ENCODE assay signal across 15 cellular contexts in genomic region chr22:46370584-46371373, GRCh38. TPM values are rescaled to one million over a fixed set of nuclear protein-coding genes. Genes with fewer than 3 reads are reported as not detected.
DNase-seq lines count a peak whose midpoint lies in the region; ATAC-seq and TF ChIP-seq lines count a peak whose summit lies in the region.
"Had no signal": no experiment of that assay in that cellular context is flagged by ENCODE, and none has a peak within 500 bp of the region (broad histone marks: within the 10 kb centered on the region; RNA-seq: fewer than 3 reads in every experiment).

No MANE protein-coding gene starts in this region.

- H3K4me1 ChIP-seq in endodermal cell (ENCODE audit: control insufficient read depth, insufficient read depth, low read length) (peaks cover 4% of the 10 kb centered on the region), uterus (no peaks in the 10 kb centered on the region), tibial artery (no peaks in the 10 kb centered on the region)

- POLR2A ChIA-PET in activated CD4-positive, alpha-beta T cell treated with anti-CD3 and anti-CD28 coated beads, Interleukin-2, amount 10 ng/mL, durations not matched to agents 7 days and 5 days (lab: Charles Lee): interaction anchor here (0.7 kb wide), 1 partner anchor 74 kb away, joined by 3 read pairs; the partner anchor contains the start of gene GTSE1
- POLR2A ChIA-PET in T-cell (lab: Charles Lee): no interaction called here

- H3K9ac ChIP-seq in endodermal cell (ENCODE audit: extremely low read depth, low read length, poor library complexity, severe bottlenecking): no peak overlapping the region

- no peak overlapping the region for H3K4me3 ChIP-seq in endodermal cell (ENCODE audit: low read length)
- no peak overlapping the region for H3K4me3 ChIP-seq in uterus
- H3K4me3 ChIP-seq in tibial artery: no peak overlapping the region

- ATAC-seq in T-cell (replicated peaks in 1 of 4) (peak; percentile 62 to 77 (median 71)), GM18511 (IDR thresholded peaks at IDR 0.05; ENCODE audit: unreplicated experiment) (no peak)
- ATAC-seq: PC-3, sciatic nerve had no signal

- H3K4me1 Mint-ChIP-seq in activated CD4-positive, alpha-beta T cell treated with anti-CD3 and anti-CD28 coated beads, Interleukin-2, amount 10 ng/mL, durations not matched to agents 7 days and 5 days: peaks cover 30% of the 10 kb centered on the region
- peaks cover 36 to 51% (median 50%) of the 10 kb centered on the region in 3 donors for H3K4me1 Mint-ChIP-seq in T-cell
- peaks cover 7% of the 10 kb centered on the region for H3K4me1 Mint-ChIP-seq in endodermal cell

- TF ChIP-seq CTCF in endodermal cell (conservative IDR thresholded peaks at IDR 0.05) (peak; percentile 13), uterus (IDR thresholded peaks at IDR 0.05) (no peak), tibial artery (IDR thresholded peaks at IDR 0.05) (no peak)

- peaks cover 2% of the 10 kb centered on the region for H3K9me3 Mint-ChIP-seq in activated CD4-positive, alpha-beta T cell treated with anti-CD3 and anti-CD28 coated beads, Interleukin-2, amount 10 ng/mL, durations not matched to agents 7 days and 5 days
- peaks cover 1 to 6% (median 2%) of the 10 kb centered on the region in 3 donors for H3K9me3 Mint-ChIP-seq in T-cell
- H3K9me3 Mint-ChIP-seq in endodermal cell: peaks cover 2% of the 10 kb centered on the region

- intact Hi-C loops in uterus (cut with DNase I; ENCODE audit: low total_unique reads) (no loop called here), tibial artery (cut with DNase I; ENCODE audit: low total_unique reads) (no loop called here)

- H3K27ac ChIP-seq in endodermal cell (ENCODE audit: low read depth, low read length) (no peak overlapping the region), uterus (no peak overlapping the region), tibial artery (no peak overlapping the region)
- H3K27ac ChIP-seq: epithelial cell of prostate had no signal

- H3K36me3 Mint-ChIP-seq in activated CD4-positive, alpha-beta T cell treated with anti-CD3 and anti-CD28 coated beads, Interleukin-2, amount 10 ng/mL, durations not matched to agents 7 days and 5 days (ENCODE audit: low read depth): no peaks in the 10 kb centered on the region
- H3K36me3 Mint-ChIP-seq in T-cell (no peaks in the 10 kb centered on the region), endodermal cell (ENCODE audit: low read depth) (peaks cover 22% of the 10 kb centered on the region)

- CTCF ChIA-PET in activated CD4-positive, alpha-beta T cell treated with anti-CD3 and anti-CD28 coated beads, Interleukin-2, amount 10 ng/mL, durations not matched to agents 7 days and 5 days (lab: Charles Lee): no interaction called here
- CTCF ChIA-PET in T-cell (lab: Charles Lee): no interaction called here

- no peak for TF ChIP-seq POLR2A in uterus (IDR thresholded peaks at IDR 0.05)

- H3K36me3 ChIP-seq in endodermal cell (ENCODE audit: control insufficient read depth, insufficient read depth, low read length): peaks cover 3% of the 10 kb centered on the region
- no peaks in the 10 kb centered on the region for H3K36me3 ChIP-seq in uterus
- peaks cover 0 to 14% (median 0%) of the 10 kb centered on the region in 3 donors for H3K36me3 ChIP-seq in tibial artery

- peaks cover 2% of the 10 kb centered on the region for H3K27me3 Mint-ChIP-seq in activated CD4-positive, alpha-beta T cell treated with anti-CD3 and anti-CD28 coated beads, Interleukin-2, amount 10 ng/mL, durations not matched to agents 7 days and 5 days
- H3K27me3 Mint-ChIP-seq in T-cell (peaks cover 9 to 19% of the 10 kb centered on the region in 2 donors), endodermal cell (ENCODE audit: insufficient read depth) (no peaks in the 10 kb centered on the region)

- peak overlapping the region; percentile 69 for H3K27ac Mint-ChIP-seq in activated CD4-positive, alpha-beta T cell treated with anti-CD3 and anti-CD28 coated beads, Interleukin-2, amount 10 ng/mL, durations not matched to agents 7 days and 5 days
- H3K27ac Mint-ChIP-seq in T-cell (peak overlapping the region; percentile 84 to 85), endodermal cell (no peak overlapping the region)
- H3K27ac Mint-ChIP-seq: activated B cell treated with CpG ODN at 0.5 μM for 24 hours had no signal

- no peak overlapping the region for H3K4me3 Mint-ChIP-seq in activated CD4-positive, alpha-beta T cell treated with anti-CD3 and anti-CD28 coated beads, Interleukin-2, amount 10 ng/mL, durations not matched to agents 7 days and 5 days
- H3K4me3 Mint-ChIP-seq in T-cell (peak overlapping the region; percentile 5 to 54 (median 11)), endodermal cell (no peak overlapping the region)
- H3K4me3 Mint-ChIP-seq: activated B cell treated with CpG ODN at 0.5 μM for 24 hours had no signal

- H3K9me3 ChIP-seq in endodermal cell (ENCODE audit: control insufficient read depth, low read length) (peaks cover 5% of the 10 kb centered on the region), uterus (no peaks in the 10 kb centered on the region), tibial artery (no peaks in the 10 kb centered on the region)

- DNase-seq in activated CD4-positive, alpha-beta T cell treated with anti-CD3 and anti-CD28 coated beads, Interleukin-2, amount 10 ng/mL, durations not matched to agents 7 days and 5 days: peak; percentile 17
- no peak for DNase-seq in activated CD4-positive, alpha-beta T cell treated with anti-CD3 and anti-CD28 coated beads for 1 hour
- DNase-seq in T-cell: peak in 31 of 34 experiments; percentile 32 to 74 (median 54)
- no peak for DNase-seq in endodermal cell
- peak; percentile 15 for DNase-seq in stimulated activated CD8-positive, alpha-beta memory T cell treated with anti-CD3 and anti-CD28 coated beads, Interleukin-15, amount 100 ng/mL, for 1 hour (ENCODE audit: low read depth)
- no peak for DNase-seq in uterus
- no peak for DNase-seq in tibial artery
- DNase-seq: activated B cell treated with CpG ODN at 0.5 μM for 24 hours, head of caudate nucleus, NCI-H2171 treated with DMSO at 0.1 percent for 48 hours, PC-3, substantia nigra had no signal

- WGBS in endodermal cell (ENCODE audit: insufficient coverage in 1 of 2, insufficient read length in 1 of 2), 2 experiments: 88 to 90% methylated on average over 12 to 15 of the region's 15 CpGs

- H3K27me3 ChIP-seq in endodermal cell (ENCODE audit: control insufficient read depth, insufficient read depth, low read length, poor library complexity, severe bottlenecking) (no peaks in the 10 kb centered on the region), uterus (no peaks in the 10 kb centered on the region), tibial artery (peaks cover 0 to 31% of the 10 kb centered on the region in 2 donors)

RNA-seq across cellular contexts. Expression of gene TRMU, which starts 35.3 kb away (rescaled TPM):
- 10 to 100 TPM; 74.3 to 74.4 TPM for total RNA-seq in activated CD4-positive, alpha-beta T cell treated with anti-CD3 and anti-CD28 coated beads, Interleukin-2, amount 10 ng/mL, durations not matched to agents 7 days and 5 days
- total RNA-seq in T-cell (10 to 100 TPM; 62.8 to 92.1 (median 77.5) TPM), endodermal cell (10 to 100 TPM; 79.7 to 84.5 TPM), uterus (10 to 100 TPM; 14.1 to 52.5 (median 31.2) TPM)
- 53.2 TPM for polyA plus RNA-seq in endodermal cell (2013, experiment 1 of 2)
- polyA plus RNA-seq in endodermal cell (2013, experiment 2 of 2): 44.8 TPM

Comparison
In these comparisons a context has a peak if more than half of its experiments do, and no peak if none do; other contexts are left out.
1. DNase-seq: peak in activated CD4-positive, alpha-beta T cell treated with anti-CD3 and anti-CD28 coated beads, Interleukin-2, amount 10 ng/mL, durations not matched to agents 7 days and 5 days (single experiment), T-cell (31 of 34) and stimulated activated CD8-positive, alpha-beta memory T cell treated with anti-CD3 and anti-CD28 coated beads, Interleukin-15, amount 100 ng/mL, for 1 hour (single experiment); none in activated CD4-positive, alpha-beta T cell treated with anti-CD3 and anti-CD28 coated beads for 1 hour (single experiment), endodermal cell (single experiment), uterus (0 of 2) and tibial artery (0 of 2).
2. H3K4me3 Mint-ChIP-seq: peak in T-cell (3 of 3); none in activated CD4-positive, alpha-beta T cell treated with anti-CD3 and anti-CD28 coated beads, Interleukin-2, amount 10 ng/mL, durations not matched to agents 7 days and 5 days (single experiment) and endodermal cell (single experiment).